Comparison of ENCODE assay signal across 7 cellular contexts in genomic region chr9:109012009-109012875, GRCh38. TPM values are rescaled to one million over a fixed set of nuclear protein-coding genes. Genes with fewer than 3 reads are reported as not detected.
DNase-seq lines count a peak whose midpoint lies in the region; ATAC-seq and TF ChIP-seq lines count a peak whose summit lies in the region.

No MANE protein-coding gene starts in this region.

- H3K9me3 ChIP-seq in ectodermal cell (ENCODE audit: control insufficient read depth, low read length) (no peaks in the 10 kb centered on the region), lung (ENCODE audit: control insufficient read depth in 2 of 2, insufficient read depth in 1 of 2, low read length in 1 of 2) (no peaks in the 10 kb centered on the region)

- peak; percentile 9 for DNase-seq in NCI-H2171 (lab: John Stamatoyannopoulos, UW)
- DNase-seq in activated CD4-positive, alpha-beta T cell treated with anti-CD3 and anti-CD28 coated beads, Interleukin-2, amount 50 U/mL, for 24 hours (ENCODE audit: low read depth in 1 of 2, low spot score in 1 of 2): peak; percentile 18 to 45
- DNase-seq in lung (ENCODE audit: low spot score): peak; percentile 56
- DNase-seq in stimulated activated CD4-positive, alpha-beta T cell treated with anti-CD3 and anti-CD28 coated beads, TNF-alpha, amount 100 ng/mL, for 24 hours (ENCODE audit: low read depth in 3 of 3): peak in 2 of 3 experiments; percentile 26 to 48

- H3K36me3 ChIP-seq in ectodermal cell (ENCODE audit: control insufficient read depth, insufficient read depth, low read length) (no peaks in the 10 kb centered on the region), lung (ENCODE audit: control insufficient read depth in 2 of 2, insufficient read depth in 2 of 2, low read length in 2 of 2) (peaks cover 0 to 4% of the 10 kb centered on the region in 2 donors)

- WGBS in ectodermal cell, 2 experiments: 6% methylated on average over 29 of the region's 29 CpGs
- 3 to 5% methylated on average over 26 to 29 of the region's 29 CpGs for WGBS in lung, 2 donors

- no peak for TF ChIP-seq CTCF in lung (IDR thresholded peaks at IDR 0.05; ENCODE audit: control extremely low read depth, extremely low read depth)

- H3K4me3 ChIP-seq in ectodermal cell (ENCODE audit: insufficient read depth, low read depth, low read length) (peak overlapping the region; percentile 91), lung (peak overlapping the region; percentile 92)

- no peak overlapping the region for H3K27ac ChIP-seq in ectodermal cell (ENCODE audit: insufficient read depth, low read depth, low read length, poor library complexity, severe bottlenecking)
- peak overlapping the region; percentile 94 to 98 for H3K27ac ChIP-seq in lung (ENCODE audit: low read depth in 1 of 2, low read length in 1 of 2)

- ATAC-seq in GM18502 (IDR thresholded peaks at IDR 0.05; ENCODE audit: poor library complexity, unreplicated experiment): peak; percentile 37
- ATAC-seq in HG02840 (IDR thresholded peaks at IDR 0.05; ENCODE audit: low FRiP score, unreplicated experiment): peak; percentile 3
- ATAC-seq in lung (ENCODE audit: insufficient read depth, low FRiP score): peak; percentile 40

- H3K4me1 ChIP-seq in ectodermal cell (ENCODE audit: control insufficient read depth, insufficient read depth, low read length): peaks cover 13% of the 10 kb centered on the region
- H3K4me1 ChIP-seq in lung (ENCODE audit: control insufficient read depth in 2 of 2, insufficient read depth in 2 of 2, low read length in 2 of 2): peaks cover 6 to 8% of the 10 kb centered on the region in 2 donors

- no peaks in the 10 kb centered on the region for H3K27me3 ChIP-seq in ectodermal cell (ENCODE audit: control insufficient read depth, insufficient read depth, low read length, poor library complexity, severe bottlenecking)
- no peaks in the 10 kb centered on the region for H3K27me3 ChIP-seq in lung (ENCODE audit: control insufficient read depth, insufficient read depth)

RNA-seq across cellular contexts. Expression of gene CTNNAL1, which starts 1.1 kb away (rescaled TPM):
- polyA plus RNA-seq in ectodermal cell (2013, experiment 1 of 4): 86.2 TPM
- polyA plus RNA-seq in ectodermal cell (2013, experiment 2 of 4): 81.6 TPM
- 61.9 TPM for polyA plus RNA-seq in ectodermal cell (2013, experiment 3 of 4)
- 69.5 TPM for polyA plus RNA-seq in ectodermal cell (2013, experiment 4 of 4)
- 10 to 100 TPM; 32.5 to 53.9 TPM for total RNA-seq in lung
- polyA plus RNA-seq in lung: 10 to 100 TPM; 20.6 to 41.5 TPM
